7 cellular contexts compared by ENCODE assay signal in genomic region chr2:1817256-1818127, GRCh38.
A peak's percentile ranks its signal among the peaks of the same experiment; 100 is the strongest.
DNase-seq lines count a peak whose midpoint lies in the region; ATAC-seq, FAIRE-seq and TF ChIP-seq lines count a peak whose summit lies in the region.

No MANE protein-coding gene starts in this region.

- no peaks in the 10 kb centered on the region for H4K20me1 ChIP-seq in endothelial cell of umbilical vein (replicated peaks; ENCODE audit: control insufficient read depth, extremely low read depth, insufficient read depth, low read length)

- no TSS peak for BruUV-seq in endothelial cell of umbilical vein (replicated peaks; lab: Mats Ljungman, UMichigan)

- H2AFZ ChIP-seq in endothelial cell of umbilical vein (ENCODE audit: low read depth, low read length), result no peak overlapping the region

- POLR2A ChIA-PET in endothelial cell of umbilical vein (lab: Charles Lee), result no interaction called here

- dilution Hi-C loops in endothelial cell of umbilical vein (cut with MboI; ENCODE audit: extremely low pct_ligation_motif_present, low sequenced_read_pairs), result no loop called here

- CTCF ChIA-PET in endothelial cell of umbilical vein (lab: Charles Lee), result interaction anchor here (0.5 to 3.3 kb wide), 16 partner anchors 8 to 1578 kb away, joined by 3 to 20 read pairs (median 4); no protein-coding TSS in a partner anchor

- H3K27me3 ChIP-seq in endothelial cell of umbilical vein (ENCODE audit: control insufficient read depth in 2 of 2, insufficient read depth in 2 of 2, low read length in 2 of 2), result peaks cover 0 to 2% of the 10 kb centered on the region in 2 experiments

- H3K4me2 ChIP-seq in endothelial cell of umbilical vein (ENCODE audit: insufficient read depth, low read length), result no peak overlapping the region

- H3K4me3 ChIP-seq in endothelial cell of umbilical vein (replicated peaks in 1 of 3; ENCODE audit: insufficient read depth in 1 of 3, low read depth in 1 of 3, low read length in 3 of 3), result no peak overlapping the region

- no peaks in the 10 kb centered on the region for H3K9me1 ChIP-seq in endothelial cell of umbilical vein (replicated peaks; ENCODE audit: control insufficient read depth, extremely low read depth, insufficient read depth, low read length)

- peak; percentile 46 for FAIRE-seq in endothelial cell of umbilical vein (lab: Jason Lieb, UNC)

- ATAC-seq in GM18498 (IDR thresholded peaks at IDR 0.05; ENCODE audit: unreplicated experiment) (peak; percentile 93), HG02588 (IDR thresholded peaks at IDR 0.05; ENCODE audit: unreplicated experiment) (peak; percentile 90)

- H3K9ac ChIP-seq in endothelial cell of umbilical vein (replicated peaks; ENCODE audit: extremely low read depth, insufficient read depth, low read length), result no peak overlapping the region

- H3K79me2 ChIP-seq in endothelial cell of umbilical vein (ENCODE audit: control insufficient read depth, insufficient read depth, low read length), result no peaks in the 10 kb centered on the region

- H3K27ac ChIP-seq in endothelial cell of umbilical vein (ENCODE audit: insufficient read depth, low read depth, low read length), result no peak overlapping the region

- TF ChIP-seq POLR2A in endothelial cell of umbilical vein (IDR thresholded peaks at IDR 0.05; ENCODE audit: low read depth, low read length), result no peak

- H3K4me1 ChIP-seq in endothelial cell of umbilical vein (ENCODE audit: control insufficient read depth, extremely low read depth, insufficient read depth, low read length), result no peaks in the 10 kb centered on the region

- DNase-seq in NCI-H2171 (lab: John Stamatoyannopoulos, UW), result peak; percentile 14
- DNase-seq in activated CD8-positive, alpha-beta memory T cell treated with anti-CD3 and anti-CD28 coated beads for 4 hours (ENCODE audit: low read depth in 2 of 2), result peak; percentile 5 to 30
- DNase-seq in endothelial cell of umbilical vein (ENCODE audit: low read depth, low spot score), result peak; percentile 32
- DNase-seq in midbrain (lab: John Stamatoyannopoulos, UW), result peak; percentile 81
- DNase-seq in stimulated activated CD8-positive, alpha-beta memory T cell treated with anti-CD3 and anti-CD28 coated beads, Interleukin-15, amount 100 ng/mL, for 4 hours (ENCODE audit: low read depth in 2 of 2), result peak; percentile 9 to 10

- H3K36me3 ChIP-seq in endothelial cell of umbilical vein (ENCODE audit: control insufficient read depth in 2 of 2, extremely low read depth in 1 of 2, insufficient read depth in 2 of 2, low read length in 2 of 2), result no peaks in the 10 kb centered on the region

- H3K9me3 ChIP-seq in endothelial cell of umbilical vein (replicated peaks; ENCODE audit: control insufficient read depth, insufficient read depth, low read length), result no peaks in the 10 kb centered on the region

- peak; percentile 89 to 97 for TF ChIP-seq CTCF in endothelial cell of umbilical vein (IDR thresholded peaks at IDR 0.05; ENCODE audit: extremely low read depth in 1 of 2, insufficient read depth in 1 of 2, low read depth in 1 of 2, low read length in 2 of 2)

- intact Hi-C loops in endothelial cell of umbilical vein (cut with micrococcal nuclease), result loop anchor here (2.0 kb wide), 1 partner anchor 225 kb away; no protein-coding TSS in a partner anchor

TF ChIP-seq in endothelial cell of umbilical vein, 7 proteins besides CTCF, POLR2A, EP300 and RAD21:
- TF ChIP-seq MYC (IDR thresholded peaks at IDR 0.05; ENCODE audit: low read depth, low read length), result no peak
- TF ChIP-seq, protein P1, sequence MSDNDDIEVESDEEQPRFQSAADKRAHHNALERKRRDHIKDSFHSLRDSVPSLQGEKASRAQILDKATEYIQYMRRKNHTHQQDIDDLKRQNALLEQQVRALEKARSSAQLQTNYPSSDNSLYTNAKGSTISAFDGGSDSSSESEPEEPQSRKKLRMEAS (IDR thresholded peaks at IDR 0.05; ENCODE audit: insufficient read depth, insufficient read length), result no peak
- TF ChIP-seq JUN (IDR thresholded peaks at IDR 0.05; ENCODE audit: borderline replicate concordance, insufficient read depth, insufficient read length, low read depth), result no peak

Comparison
In these comparisons a context has a peak if more than half of its experiments do, and no peak if none do; other contexts are left out.
1. DNase-seq: peak in every context shown above with its lines; median percentile 81 in midbrain; 32 in endothelial cell of umbilical vein; 18 in activated CD8-positive, alpha-beta memory T cell treated with anti-CD3 and anti-CD28 coated beads for 4 hours; 14 in NCI-H2171; 10 in stimulated activated CD8-positive, alpha-beta memory T cell treated with anti-CD3 and anti-CD28 coated beads, Interleukin-15, amount 100 ng/mL, for 4 hours.